In the genomic region with DNA sequence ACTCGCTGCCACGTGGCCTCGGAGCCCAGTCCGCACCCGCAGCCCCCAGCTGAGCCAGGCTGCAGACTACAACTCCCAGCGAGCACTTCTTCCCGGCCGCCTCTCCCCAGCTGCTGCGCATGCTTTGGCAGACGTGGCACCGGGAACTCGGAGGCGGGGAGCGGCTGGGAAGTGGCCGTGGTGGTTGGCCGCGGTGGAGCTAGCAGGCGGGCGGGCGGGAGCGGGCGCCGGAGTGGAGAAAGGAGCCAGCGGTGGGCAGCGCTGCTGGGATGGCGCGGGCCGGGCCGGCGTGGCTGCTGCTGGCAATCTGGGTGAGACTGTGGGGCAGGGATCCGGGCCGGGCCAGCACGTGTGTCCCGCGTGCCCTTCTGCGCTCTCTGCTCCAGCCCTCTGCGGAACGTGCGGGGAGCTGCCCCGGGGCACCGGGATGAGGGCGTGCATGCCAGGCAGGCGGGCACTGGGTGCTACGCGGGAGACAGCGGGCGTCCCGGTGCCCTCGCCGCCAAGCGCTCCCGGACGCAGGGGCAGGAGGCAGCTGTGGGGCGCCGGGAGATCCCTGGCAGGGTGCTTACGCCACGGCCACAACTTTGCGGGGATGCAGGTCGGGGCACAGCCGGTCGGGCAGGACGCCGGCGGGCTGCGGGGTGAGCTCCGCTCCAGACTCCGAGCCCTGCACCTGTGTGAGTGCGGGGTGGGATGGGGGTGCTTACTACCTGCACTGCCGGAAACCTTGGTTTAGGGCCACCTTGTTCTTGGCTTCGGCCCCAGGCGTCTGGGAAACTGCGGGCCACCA, we compare ENCODE assay signal across 8 cellular contexts. TPM values are rescaled to one million over a fixed set of nuclear protein-coding genes. Genes with fewer than 3 reads are reported as not detected.
A peak's percentile ranks its signal among the peaks of the same experiment; 100 is the strongest.
DNase-seq lines count a peak whose midpoint lies in the region; ATAC-seq and TF ChIP-seq lines count a peak whose summit lies in the region.

A gene (plus strand): TSS at position 130 of the 793 bp plus-strand sequence. CDS start 140 bp downstream, at position 270.

- TF ChIP-seq CTCF in AG09309 (IDR thresholded peaks at IDR 0.05; ENCODE audit: control insufficient read depth, insufficient read depth, low read depth, low read length, missing control alignments) (no peak), chondrocyte (IDR thresholded peaks at IDR 0.05) (no peak)

- peaks cover 1% of the 10 kb centered on the region for H3K36me3 Mint-ChIP-seq in chondrocyte (ENCODE audit: low read depth)

- H3K27me3 ChIP-seq in layer of hippocampus (ENCODE audit: control insufficient read depth, insufficient read depth, low read length) = no peaks in the 10 kb centered on the region

- peak within 1 kb of the TSS; percentile 97 for H3K4me3 Mint-ChIP-seq in chondrocyte (ENCODE audit: unreplicated experiment)

- H3K27ac ChIP-seq in layer of hippocampus (ENCODE audit: low read depth, low read length) = peak within 1 kb of the TSS; percentile 21

- no peaks in the 10 kb centered on the region for H3K9me3 Mint-ChIP-seq in chondrocyte (ENCODE audit: low read depth)

- in situ Hi-C loops in GM18951 (cut with MboI; ENCODE audit: low sequenced_read_pairs, unreplicated experiment) = no loop called here

- ATAC-seq in HG03175 (IDR thresholded peaks at IDR 0.05; ENCODE audit: unreplicated experiment) = peak; percentile 86

- DNase-seq in AG09309 (ENCODE audit: low read depth) (peak; percentile 46), NCI-H345 (lab: John Stamatoyannopoulos, UW) (peak; percentile 85), chondrocyte (ENCODE audit: low spot score) (peak; percentile 97)
- DNase-seq in activated CD4-positive, CD25-positive, alpha-beta regulatory T cell treated with anti-CD3 and anti-CD28 coated beads, Interleukin-2, amount 50 U/mL, for 72 hours = peak; percentile 45
- DNase-seq in stimulated activated CD4-positive, alpha-beta T cell treated with anti-CD3 and anti-CD28 coated beads, Interleukin-1b, Interleukin-23, amount 100 ng/mL, for 1 hour (ENCODE audit: low read depth in 2 of 2) = peak; percentile 5 to 52

- peak within 1 kb of the TSS; percentile 96 for H3K27ac Mint-ChIP-seq in chondrocyte (ENCODE audit: unreplicated experiment)

- H3K4me3 ChIP-seq in AG09309 (ENCODE audit: control insufficient read depth, low read depth, low read length) = peak within 1 kb of the TSS; percentile 87

- peaks cover 49% of the 10 kb centered on the region for H3K4me1 Mint-ChIP-seq in chondrocyte (ENCODE audit: low read depth)

- peak; percentile 71 for TF ChIP-seq POLR2A in GM18951 (IDR thresholded peaks at IDR 0.05; ENCODE audit: extremely low read depth, insufficient read depth, insufficient read length)

- no peaks in the 10 kb centered on the region for H3K27me3 Mint-ChIP-seq in chondrocyte (ENCODE audit: low read depth)

RNA-seq across cellular contexts. Expression of the gene that starts here (rescaled TPM):
- 82.7 to 129 TPM (median 128 TPM) in 3 replicates for total RNA-seq in chondrocyte

Comparison
In these comparisons a context has a peak if more than half of its experiments do, and no peak if none do; other contexts are left out.
1. Peak in every context shown above with its lines: DNase-seq, ATAC-seq, H3K4me3 ChIP-seq and H3K27ac ChIP-seq.
2. DNase-seq: peak in every context shown above with its lines; median percentile 97 in chondrocyte; 85 in NCI-H345; 46 in AG09309; 45 in activated CD4-positive, CD25-positive, alpha-beta regulatory T cell treated with anti-CD3 and anti-CD28 coated beads, Interleukin-2, amount 50 U/mL, for 72 hours; 28 in stimulated activated CD4-positive, alpha-beta T cell treated with anti-CD3 and anti-CD28 coated beads, Interleukin-1b, Interleukin-23, amount 100 ng/mL, for 1 hour.